ENCODE assay signal across 9 cellular contexts in genomic region chr19:58009301-58009665, GRCh38. TPM values are rescaled to one million over a fixed set of nuclear protein-coding genes. Genes with fewer than 3 reads are reported as not detected.
DNase-seq lines count a peak whose midpoint lies in the region; ATAC-seq, FAIRE-seq and TF ChIP-seq lines count a peak whose summit lies in the region.
"Had no signal": no experiment of that assay in that cellular context is flagged by ENCODE, and none has a peak within 500 bp of the region (broad histone marks: within the 10 kb centered on the region; RNA-seq: fewer than 3 reads in every experiment).

No MANE protein-coding gene starts in this region.

- H3K27me3 ChIP-seq in astrocyte (ENCODE audit: insufficient read depth, low read length) (no peaks in the 10 kb centered on the region), subcutaneous abdominal adipose tissue (ENCODE audit: control insufficient read depth in 5 of 5, insufficient read depth in 4 of 5, low read length in 5 of 5) (no peaks in the 10 kb centered on the region)

- peaks cover 17% of the 10 kb centered on the region for H3K4me1 Mint-ChIP-seq in activated CD4-positive, alpha-beta T cell treated with anti-CD3 and anti-CD28 coated beads, Interleukin-2, amount 10 ng/mL, durations not matched to agents 7 days and 5 days
- no peaks in the 10 kb centered on the region for H3K4me1 Mint-ChIP-seq in astrocyte (ENCODE audit: low read depth, unreplicated experiment)

- H3K27ac Mint-ChIP-seq in activated CD4-positive, alpha-beta T cell treated with anti-CD3 and anti-CD28 coated beads, Interleukin-2, amount 10 ng/mL, durations not matched to agents 7 days and 5 days, result no peak overlapping the region
- H3K27ac Mint-ChIP-seq in astrocyte (ENCODE audit: unreplicated experiment), result no peak overlapping the region

- peak overlapping the region; percentile 74 for H3K4me3 Mint-ChIP-seq in activated CD4-positive, alpha-beta T cell treated with anti-CD3 and anti-CD28 coated beads, Interleukin-2, amount 10 ng/mL, durations not matched to agents 7 days and 5 days
- H3K4me3 Mint-ChIP-seq in astrocyte (ENCODE audit: unreplicated experiment), result no peak overlapping the region

- H3K9ac ChIP-seq in astrocyte (ENCODE audit: low read length) (peak overlapping the region; percentile 26), subcutaneous abdominal adipose tissue (ENCODE audit: low read length in 5 of 5) (no peak overlapping the region)

- no peaks in the 10 kb centered on the region for H4K20me1 ChIP-seq in astrocyte (ENCODE audit: insufficient read depth, low read length)

- DNase-seq in activated CD4-positive, alpha-beta T cell treated with anti-CD3 and anti-CD28 coated beads, Interleukin-2, amount 10 ng/mL, durations not matched to agents 7 days and 5 days, result no peak
- DNase-seq in activated CD4-positive, alpha-beta T cell treated with anti-CD3 and anti-CD28 coated beads, Interleukin-2, amount 50 U/mL, for 4 hours, result no peak
- no peak for DNase-seq in astrocyte (ENCODE audit: low read depth)
- DNase-seq in islet precursor cell, result no peak

- H3K36me3 ChIP-seq in astrocyte (ENCODE audit: insufficient read depth, low read length) (peaks cover 8% of the 10 kb centered on the region), subcutaneous abdominal adipose tissue (ENCODE audit: control insufficient read depth in 5 of 5, insufficient read depth in 5 of 5, low read length in 5 of 5) (peaks cover 15 to 28% (median 24%) of the 10 kb centered on the region in 5 donors)

- H3K36me3 Mint-ChIP-seq in activated CD4-positive, alpha-beta T cell treated with anti-CD3 and anti-CD28 coated beads, Interleukin-2, amount 10 ng/mL, durations not matched to agents 7 days and 5 days (ENCODE audit: low read depth), result peaks cover 42% of the 10 kb centered on the region
- peaks cover 76% of the 10 kb centered on the region for H3K36me3 Mint-ChIP-seq in astrocyte (ENCODE audit: low read depth, unreplicated experiment)

- no peak for FAIRE-seq in astrocyte (lab: Jason Lieb, UNC)

- H3K27ac ChIP-seq in astrocyte (ENCODE audit: low read depth, low read length) (no peak overlapping the region), subcutaneous abdominal adipose tissue (ENCODE audit: low read depth, low read length) (no peak overlapping the region)

- H3K9me3 ChIP-seq in astrocyte (ENCODE audit: insufficient read depth, low read depth, low read length), result peaks cover 41% of the 10 kb centered on the region
- H3K9me3 ChIP-seq in iPS-18c (ENCODE audit: control insufficient read depth, insufficient read depth, low read length), result peaks cover 13% of the 10 kb centered on the region
- peaks cover 41 to 82% (median 66%) of the 10 kb centered on the region in 5 donors for H3K9me3 ChIP-seq in subcutaneous abdominal adipose tissue (ENCODE audit: control insufficient read depth in 5 of 5, low read length in 5 of 5)

- peaks cover 58% of the 10 kb centered on the region for H3K9me3 Mint-ChIP-seq in activated CD4-positive, alpha-beta T cell treated with anti-CD3 and anti-CD28 coated beads, Interleukin-2, amount 10 ng/mL, durations not matched to agents 7 days and 5 days
- peaks cover 74% of the 10 kb centered on the region for H3K9me3 Mint-ChIP-seq in astrocyte (ENCODE audit: unreplicated experiment)

- CTCF ChIA-PET in activated CD4-positive, alpha-beta T cell treated with anti-CD3 and anti-CD28 coated beads, Interleukin-2, amount 10 ng/mL, durations not matched to agents 7 days and 5 days (lab: Charles Lee), result no interaction called here

- H3K4me3 ChIP-seq in astrocyte (ENCODE audit: insufficient read depth, low read depth, low read length), result peak overlapping the region; percentile 52
- H3K4me3 ChIP-seq in iPS-18c (ENCODE audit: insufficient read depth, low read depth, low read length), result peak overlapping the region; percentile 36; the same call in 1 of the 2 replicates
- peak overlapping the region in 3 of 5 donors; percentile 60 to 72 (median 61) for H3K4me3 ChIP-seq in subcutaneous abdominal adipose tissue (ENCODE audit: low read depth in 1 of 5, low read length in 5 of 5)

- H3K4me1 ChIP-seq in astrocyte (ENCODE audit: insufficient read depth, low read length) (no peaks in the 10 kb centered on the region), subcutaneous abdominal adipose tissue (ENCODE audit: control insufficient read depth in 5 of 5, insufficient read depth in 5 of 5, low read length in 5 of 5) (peaks cover 0 to 14% (median 6%) of the 10 kb centered on the region in 5 donors)

- H2AFZ ChIP-seq in astrocyte (ENCODE audit: low read depth, low read length), result peak overlapping the region; percentile 94

- ATAC-seq in GM18858 (IDR thresholded peaks at IDR 0.05; ENCODE audit: unreplicated experiment) (no peak), GM18867 (IDR thresholded peaks at IDR 0.05; ENCODE audit: unreplicated experiment) (no peak)

- peak overlapping the region; percentile 84 for H3K4me2 ChIP-seq in astrocyte (ENCODE audit: low read length)

- no peaks in the 10 kb centered on the region for H3K27me3 Mint-ChIP-seq in activated CD4-positive, alpha-beta T cell treated with anti-CD3 and anti-CD28 coated beads, Interleukin-2, amount 10 ng/mL, durations not matched to agents 7 days and 5 days
- no peaks in the 10 kb centered on the region for H3K27me3 Mint-ChIP-seq in astrocyte (ENCODE audit: low read depth, unreplicated experiment)

- TF ChIP-seq CTCF in astrocyte (IDR thresholded peaks at IDR 0.05; ENCODE audit: insufficient read depth, low read depth, low read length), result no peak

- H3K79me2 ChIP-seq in astrocyte (ENCODE audit: insufficient read depth, low read length), result no peaks in the 10 kb centered on the region

- POLR2A ChIA-PET in activated CD4-positive, alpha-beta T cell treated with anti-CD3 and anti-CD28 coated beads, Interleukin-2, amount 10 ng/mL, durations not matched to agents 7 days and 5 days (lab: Charles Lee), result no interaction called here

RNA-seq across cellular contexts. Expression of gene ZNF606, which starts 6.7 kb away (rescaled TPM):
- total RNA-seq in activated CD4-positive, alpha-beta T cell treated with anti-CD3 and anti-CD28 coated beads, Interleukin-2, amount 10 ng/mL, durations not matched to agents 7 days and 5 days, result 10 to 100 TPM; 11.1 to 15.3 TPM
- total RNA-seq in astrocyte, result 13.5 and 14.3 TPM in 2 replicates

RNA-seq across cellular contexts. Expression of gene ZSCAN1, which starts 24.5 kb away (rescaled TPM):
- total RNA-seq in activated CD4-positive, alpha-beta T cell treated with anti-CD3 and anti-CD28 coated beads, Interleukin-2, amount 10 ng/mL, durations not matched to agents 7 days and 5 days, result not detected
- total RNA-seq in astrocyte, result not detected in 2 replicates
- total RNA-seq: glomerular endothelial cell had no signal

RNA-seq across cellular contexts. Expression of gene C19orf18, which starts 34.9 kb away (rescaled TPM):
- under 1 TPM; 0.37 to 0.82 TPM for total RNA-seq in activated CD4-positive, alpha-beta T cell treated with anti-CD3 and anti-CD28 coated beads, Interleukin-2, amount 10 ng/mL, durations not matched to agents 7 days and 5 days
- total RNA-seq in astrocyte, result 0.66 and 1.5 TPM in 2 replicates
- total RNA-seq: glomerular endothelial cell had no signal

RNA-seq across cellular contexts. Expression of gene ZNF135, which starts 49.8 kb away (rescaled TPM):
- total RNA-seq in activated CD4-positive, alpha-beta T cell treated with anti-CD3 and anti-CD28 coated beads, Interleukin-2, amount 10 ng/mL, durations not matched to agents 7 days and 5 days, result 1 to 10 TPM in 1 of 2 experiments, under 1 TPM in 1; 0.77 to 1.1 TPM
- total RNA-seq in astrocyte, result 1.5 and 1.7 TPM in 2 replicates
